Comparison of ENCODE assay signal across 17 cellular contexts in the genomic region with DNA sequence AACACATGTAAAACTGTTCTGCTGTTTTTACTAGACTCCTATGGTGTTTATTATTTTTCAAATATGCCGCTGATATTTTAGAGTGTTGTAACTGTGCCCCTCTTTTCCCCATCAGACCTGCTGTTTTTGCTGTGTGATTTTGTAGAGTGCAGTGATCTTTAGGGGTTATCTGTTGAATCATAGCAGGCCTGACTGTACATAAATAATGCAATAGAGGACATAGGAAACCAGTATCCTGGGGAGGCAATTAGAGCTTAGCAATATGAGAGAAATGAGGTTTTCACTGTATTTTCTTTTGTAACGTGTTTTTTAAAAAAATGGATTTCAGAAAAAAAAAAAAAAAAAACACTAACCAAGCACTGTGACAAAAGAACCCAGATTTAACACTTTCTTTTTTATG.
A peak's percentile ranks its signal among the peaks of the same experiment; 100 is the strongest.
DNase-seq lines count a peak whose midpoint lies in the region; ATAC-seq and TF ChIP-seq lines count a peak whose summit lies in the region.
"Had no signal": no experiment of that assay in that cellular context is flagged by ENCODE, and none has a peak within 500 bp of the region (broad histone marks: within the 10 kb centered on the region; RNA-seq: fewer than 3 reads in every experiment).

No MANE protein-coding gene starts in this region.

- H3K56ac ChIP-seq in IMR-90 (ENCODE audit: extremely low read depth, insufficient read depth, low read length): 0 out of 2 replicates have a peak overlapping the region, but pooled peaks have one; percentile 32

- DNase-seq in IMR-90 (peak; percentile 44), brain microvascular endothelial cell (no peak), fibroblast of villous mesenchyme (ENCODE audit: low read depth) (peak; percentile 38), NCI-H226 (no peak), right atrium auricular region (ENCODE audit: low spot score) (no peak)
- no peak for DNase-seq in central memory CD4-positive, alpha-beta T cell
- DNase-seq: Caco-2; CD4-positive, CD25-positive, alpha-beta regulatory T cell; CD8-positive, alpha-beta T cell; DMS153; DND-41; GOT3; HFFc6 had no signal

- H4K8ac ChIP-seq in IMR-90 (ENCODE audit: low read depth in 2 of 2, low read length in 2 of 2): peak overlapping the region; percentile 48 to 70; a peak in 3 of 4 replicates

- in situ Hi-C loops in IMR-90 (cut with MboI; ENCODE audit: low sequenced_read_pairs) (loop anchor here (25.0 kb wide), 1 partner anchor 1178 kb away; a partner anchor contains a TSS), brain microvascular endothelial cell (cut with HindIII; ENCODE audit: low pct_ligation_motif_present, low sequenced_read_pairs) (no loop called here)

- H3K9me1 ChIP-seq in IMR-90 (ENCODE audit: insufficient read depth, low read length): peaks cover under 1% of the 10 kb centered on the region; the same call in 1 of the 2 replicates

- peak overlapping the region; percentile 90; the same call in 1 of the 2 replicates for H3K4ac ChIP-seq in IMR-90 (ENCODE audit: low read depth, low read length)

- no peak overlapping the region for H3K4me3 ChIP-seq in IMR-90 (ENCODE audit: insufficient read depth, low read depth, low read length)
- H3K4me3 ChIP-seq in brain microvascular endothelial cell (ENCODE audit: low read depth, low read length): no peak overlapping the region
- no peak overlapping the region for H3K4me3 ChIP-seq in fibroblast of villous mesenchyme (ENCODE audit: low read depth, low read length)
- H3K4me3 ChIP-seq in right atrium auricular region: no peak overlapping the region
- H3K4me3 ChIP-seq: BLaER1, HAP-1 had no signal

- no CpG with 5 or more reads among the region's 2 CpGs for WGBS in IMR-90 (ENCODE audit: extremely low coverage in 2 of 2, insufficient read length in 1 of 2), 2 experiments

- no peaks in the 10 kb centered on the region for H3K27me3 ChIP-seq in IMR-90 (ENCODE audit: control insufficient read depth, insufficient read depth, low read length)
- no peaks in the 10 kb centered on the region for H3K27me3 ChIP-seq in brain microvascular endothelial cell (replicated peaks)
- H3K27me3 ChIP-seq in right atrium auricular region: no peaks in the 10 kb centered on the region
- H3K27me3 ChIP-seq: BLaER1 had no signal

- H3K27ac ChIP-seq in IMR-90 (ENCODE audit: insufficient read depth, low read length): no peak overlapping the region
- H3K27ac ChIP-seq in brain microvascular endothelial cell: peak overlapping the region; percentile 12
- no peak overlapping the region for H3K27ac ChIP-seq in right atrium auricular region
- H3K27ac ChIP-seq: 22Rv1, BLaER1, C4-2B had no signal

- H3K36me3 ChIP-seq in IMR-90 (ENCODE audit: control insufficient read depth, insufficient read depth, low read length) (no peaks in the 10 kb centered on the region), brain microvascular endothelial cell (replicated peaks) (no peaks in the 10 kb centered on the region), right atrium auricular region (no peaks in the 10 kb centered on the region)
- H3K36me3 ChIP-seq: BLaER1, HAP-1 had no signal

- no peak for TF ChIP-seq POLR2A in IMR-90 (IDR thresholded peaks at IDR 0.05; ENCODE audit: low read depth, low read length)

- no peak for ATAC-seq in IMR-90 (ENCODE audit: low read depth)
- ATAC-seq: CD8-positive, alpha-beta T cell had no signal

- H4K91ac ChIP-seq in IMR-90 (ENCODE audit: insufficient read depth, low read depth, low read length): peak overlapping the region; percentile 64

- H2AK5ac ChIP-seq in IMR-90 (ENCODE audit: low read depth, low read length): no peak overlapping the region

- H3K18ac ChIP-seq in IMR-90 (ENCODE audit: low read depth, low read length): peak overlapping the region; percentile 57; the same call in 1 of the 2 replicates

- dilution Hi-C loops in IMR-90 (cut with HindIII; ENCODE audit: low sequenced_read_pairs, unreplicated experiment): no loop called here

- no TSS peak for BruUV-seq in IMR-90 (replicated peaks; lab: Mats Ljungman, UMichigan)

- peak overlapping the region; percentile 71 for H2BK5ac ChIP-seq in IMR-90 (ENCODE audit: low read depth, low read length, poor library complexity, severe bottlenecking)

- H2AFZ ChIP-seq in IMR-90 (replicated peaks; ENCODE audit: low read length, poor library complexity): no peak overlapping the region

- TF ChIP-seq CTCF in IMR-90 (conservative IDR thresholded peaks at IDR 0.05; ENCODE audit: low read depth, low read length) (no peak), brain microvascular endothelial cell (IDR thresholded peaks at IDR 0.05; ENCODE audit: low read depth, low read length, missing control alignments) (no peak), fibroblast of villous mesenchyme (IDR thresholded peaks at IDR 0.05; ENCODE audit: insufficient read depth, low read depth, low read length) (no peak), right atrium auricular region (IDR thresholded peaks at IDR 0.05) (no peak)

- H3K23ac ChIP-seq in IMR-90 (ENCODE audit: low read depth, low read length): no peak overlapping the region

- H3K14ac ChIP-seq in IMR-90 (replicated peaks; ENCODE audit: low read depth, low read length): peak overlapping the region; percentile 55; the same call in 1 of the 2 replicates

- H2AK9ac ChIP-seq in IMR-90 (replicated peaks; ENCODE audit: low read depth, low read length, poor library complexity): no peak overlapping the region

- H2BK20ac ChIP-seq in IMR-90 (ENCODE audit: low read depth, low read length): peak overlapping the region; percentile 95

- peak overlapping the region; percentile 93; the same call in 2 of the 3 replicates for H2BK15ac ChIP-seq in IMR-90 (ENCODE audit: low read depth, low read length)

- no peaks in the 10 kb centered on the region for H3K79me1 ChIP-seq in IMR-90 (ENCODE audit: low read depth in 1 of 2, low read length in 2 of 2)

- POLR2A ChIA-PET in IMR-90 (lab: Charles Lee; ENCODE audit: unreplicated experiment): no interaction called here

- no peaks in the 10 kb centered on the region for H4K20me1 ChIP-seq in IMR-90 (ENCODE audit: insufficient read depth, low read length)
- H4K20me1 ChIP-seq: BLaER1 had no signal

- H3K9ac ChIP-seq in IMR-90 (ENCODE audit: low read depth, low read length): no peak overlapping the region
- H3K9ac ChIP-seq: BLaER1 had no signal

- intact Hi-C loops in IMR-90 (cut with micrococcal nuclease): loop anchor here (5.0 kb wide), 2 partner anchors 83 to 737 kb away; no protein-coding TSS in a partner anchor

- H2BK120ac ChIP-seq in IMR-90 (ENCODE audit: low read depth, low read length): peak overlapping the region; percentile 97

- no peak overlapping the region for H3K4me2 ChIP-seq in IMR-90 (ENCODE audit: low read depth, low read length)
- H3K4me2 ChIP-seq: BLaER1 had no signal

- peaks cover 13% of the 10 kb centered on the region for H3K4me1 ChIP-seq in IMR-90 (ENCODE audit: control insufficient read depth, insufficient read depth, low read length)
- H3K4me1 ChIP-seq in right atrium auricular region: no peaks in the 10 kb centered on the region
- H3K4me1 ChIP-seq: BLaER1, Caco-2, HAP-1 had no signal

- CTCF ChIA-PET in IMR-90 (lab: Yijun Ruan, JAX): interaction anchor here (0.7 kb wide), 2 partner anchors 10 to 742 kb away, joined by 3 to 4 read pairs; no protein-coding TSS in a partner anchor

- no peak for TF ChIP-seq RAD21 in IMR-90 (IDR thresholded peaks at IDR 0.05; ENCODE audit: low read length)

- H3K9me3 ChIP-seq in IMR-90 (ENCODE audit: control insufficient read depth, insufficient read depth, low read length): no peaks in the 10 kb centered on the region
- H3K9me3 ChIP-seq in right atrium auricular region: no peaks in the 10 kb centered on the region
- H3K9me3 ChIP-seq: BLaER1, Caco-2, HAP-1 had no signal

- peak overlapping the region; percentile 45; the same call in 1 of the 2 replicates for H4K5ac ChIP-seq in IMR-90 (ENCODE audit: low read depth, low read length)

TF ChIP-seq in IMR-90, 13 proteins besides CTCF, POLR2A, EP300 and RAD21:
- TF ChIP-seq CHD1 (IDR thresholded peaks at IDR 0.05; ENCODE audit: low read depth, low read length) (no peak), CEBPB (IDR thresholded peaks at IDR 0.05; ENCODE audit: low read depth, low read length) (no peak), RFX5 (IDR thresholded peaks at IDR 0.05; ENCODE audit: low read depth, low read length) (no peak), NFE2L2 (IDR thresholded peaks at IDR 0.05; ENCODE audit: low read depth, low read length) (no peak), MAZ (IDR thresholded peaks at IDR 0.05; ENCODE audit: borderline replicate concordance, low read depth, low read length) (no peak), MXI1 (IDR thresholded peaks at IDR 0.05; ENCODE audit: borderline replicate concordance, low read depth, low read length) (no peak), RCOR1 (IDR thresholded peaks at IDR 0.05; ENCODE audit: insufficient replicate concordance, low read length) (no peak), SMC3 (IDR thresholded peaks at IDR 0.05; ENCODE audit: low read depth, low read length) (no peak), FOS (IDR thresholded peaks at IDR 0.05; ENCODE audit: low read depth, low read length) (no peak)
- TF ChIP-seq, protein P1, sequence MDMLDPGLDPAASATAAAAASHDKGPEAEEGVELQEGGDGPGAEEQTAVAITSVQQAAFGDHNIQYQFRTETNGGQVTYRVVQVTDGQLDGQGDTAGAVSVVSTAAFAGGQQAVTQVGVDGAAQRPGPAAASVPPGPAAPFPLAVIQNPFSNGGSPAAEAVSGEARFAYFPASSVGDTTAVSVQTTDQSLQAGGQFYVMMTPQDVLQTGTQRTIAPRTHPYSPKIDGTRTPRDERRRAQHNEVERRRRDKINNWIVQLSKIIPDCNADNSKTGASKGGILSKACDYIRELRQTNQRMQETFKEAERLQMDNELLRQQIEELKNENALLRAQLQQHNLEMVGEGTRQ (IDR thresholded peaks at IDR 0.05; ENCODE audit: low read depth, low read length): no peak
TF ChIP-seq in IMR-90: peak in this region for 0.

Comparison
In these comparisons a context has a peak if more than half of its experiments do, and no peak if none do; other contexts are left out.
1. DNase-seq: peak in IMR-90 (single experiment) and fibroblast of villous mesenchyme (single experiment); none in brain microvascular endothelial cell (single experiment), central memory CD4-positive, alpha-beta T cell (single experiment), NCI-H226 (single experiment) and right atrium auricular region (single experiment).